ENCODE assay signal across 18 cellular contexts in the genomic region with DNA sequence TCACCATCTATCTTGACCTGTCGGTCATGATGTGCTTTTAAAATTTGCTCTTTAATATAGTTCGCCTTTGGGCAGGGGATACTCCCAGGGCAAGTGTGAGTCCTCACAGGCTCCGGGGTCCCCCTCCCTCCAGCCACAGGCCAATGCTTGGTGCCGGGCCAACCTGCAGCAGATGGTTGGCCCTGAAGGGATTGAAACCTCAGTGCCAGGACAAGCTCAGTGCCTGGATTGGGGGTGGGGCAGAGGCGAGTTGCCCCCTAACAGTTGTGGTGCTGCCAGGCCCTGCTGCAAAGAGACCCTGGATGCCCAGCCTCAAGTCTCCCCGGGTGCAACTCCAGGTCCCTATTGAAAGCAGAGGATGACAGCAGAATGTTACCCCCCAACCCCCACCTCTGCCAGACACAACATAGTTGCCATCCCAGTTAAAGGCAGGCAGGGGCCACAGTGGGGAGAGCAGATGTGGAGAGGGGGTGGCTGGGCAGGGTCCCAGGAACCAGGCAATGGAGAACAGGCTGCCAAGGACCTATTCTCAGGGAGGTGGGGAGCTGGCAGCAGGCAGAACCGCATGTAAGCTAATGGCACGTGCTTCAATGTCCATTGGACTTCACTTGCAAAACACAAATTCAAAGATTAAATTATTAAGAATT. TPM values are rescaled to one million over a fixed set of nuclear protein-coding genes. Genes with fewer than 3 reads are reported as not detected.
DNase-seq lines count a peak whose midpoint lies in the region; ATAC-seq and TF ChIP-seq lines count a peak whose summit lies in the region.
"Had no signal": no experiment of that assay in that cellular context is flagged by ENCODE, and none has a peak within 500 bp of the region (broad histone marks: within the 10 kb centered on the region; RNA-seq: fewer than 3 reads in every experiment).

No MANE protein-coding gene starts in this region.

- H3K27ac ChIP-seq in 22Rv1 (peak overlapping the region; percentile 94), cingulate gyrus (ENCODE audit: low read depth, low read length) (peak overlapping the region; percentile 1), uterus (no peak overlapping the region)
- H3K27ac ChIP-seq: gastroesophageal sphincter, SJCRH30 had no signal

- no peaks in the 10 kb centered on the region for H3K36me3 ChIP-seq in mucosa of descending colon (ENCODE audit: low read depth)
- no peaks in the 10 kb centered on the region for H3K36me3 ChIP-seq in uterus
- H3K36me3 ChIP-seq: gastroesophageal sphincter, SJCRH30 had no signal

- no peaks in the 10 kb centered on the region for H3K36me3 Mint-ChIP-seq in T-cell
- H3K36me3 Mint-ChIP-seq: immature natural killer cell had no signal

- intact Hi-C loops in mucosa of descending colon (cut with DNase I, micrococcal nuclease), result no loop called here
- intact Hi-C loops in uterus (cut with DNase I; ENCODE audit: low total_unique reads), result no loop called here

- no peaks in the 10 kb centered on the region for H3K4me1 Mint-ChIP-seq in T-cell
- H3K4me1 Mint-ChIP-seq: immature natural killer cell had no signal

- H3K4me3 ChIP-seq in mucosa of descending colon, result no peak overlapping the region
- no peak overlapping the region for H3K4me3 ChIP-seq in uterus
- H3K4me3 ChIP-seq: gastroesophageal sphincter, SJCRH30 had no signal

- POLR2A ChIA-PET in T-cell (lab: Charles Lee), result interaction anchor here in 1 of 2 donors (0.5 kb wide), 1 partner anchor 88 kb away, joined by 3 read pairs; no protein-coding TSS in a partner anchor

- H3K9me3 ChIP-seq in mucosa of descending colon (no peaks in the 10 kb centered on the region), uterus (no peaks in the 10 kb centered on the region)
- H3K9me3 ChIP-seq: gastroesophageal sphincter, SJCRH30 had no signal

- H3K4me3 Mint-ChIP-seq in T-cell, result no peak overlapping the region
- H3K4me3 Mint-ChIP-seq: activated T-cell treated with anti-CD3 and anti-CD28 coated beads, Interleukin-2, amount 50 U/mL, for 72 hours; HFFc6; immature natural killer cell had no signal

- peaks cover 18% of the 10 kb centered on the region for H3K4me1 ChIP-seq in mucosa of descending colon (ENCODE audit: low read depth)
- no peaks in the 10 kb centered on the region for H3K4me1 ChIP-seq in uterus

- peak; percentile 50 for ATAC-seq in mucosa of descending colon
- ATAC-seq in T-cell (replicated peaks in 1 of 4), result no peak
- ATAC-seq: activated T-cell treated with anti-CD3 and anti-CD28 coated beads, Interleukin-2, amount 50 U/mL, for 72 hours; gastroesophageal sphincter; stimulated activated naive CD8-positive, alpha-beta T cell treated with anti-CD3 and anti-CD28 coated beads, Interleukin-15, Interleukin-2, amounts not matched to agents 100 U/mL and 50 U/mL, for 24 hours had no signal

- DNase-seq in NCI-H1092 treated with DMSO at 0.1 percent for 48 hours (lab: John Stamatoyannopoulos, UW) (peak; percentile 34), mucosa of descending colon (peak; percentile 43 to 69 (median 69)), RPMI8226 (no peak), T-cell (no peak), uterus (no peak)
- DNase-seq in stimulated activated CD4-positive, alpha-beta T cell treated with anti-CD3 and anti-CD28 coated beads, Interleukin-2, amount 100 ng/mL, for 48 hours, result no peak
- DNase-seq: activated CD4-positive, alpha-beta T cell treated with anti-CD3 and anti-CD28 coated beads, Interleukin-2, amount 50 U/mL, for 48 hours; activated T-cell treated with anti-CD3 and anti-CD28 coated beads, Interleukin-2, amount 50 U/mL, for 72 hours; HFFc6; immature natural killer cell; midbrain; NCI-H1105; NCI-H2171; SJCRH30; stimulated activated naive CD8-positive, alpha-beta T cell treated with anti-CD3 and anti-CD28 coated beads, Interleukin-15, Interleukin-2, amounts not matched to agents 100 U/mL and 50 U/mL, for 24 hours had no signal

- CTCF ChIA-PET in T-cell (lab: Charles Lee), result no interaction called here

- TF ChIP-seq POLR2A in uterus (IDR thresholded peaks at IDR 0.05), result no peak

- no peak for TF ChIP-seq CTCF in 22Rv1 (IDR thresholded peaks at IDR 0.05)
- no peak for TF ChIP-seq CTCF in mucosa of descending colon (IDR thresholded peaks at IDR 0.05)
- TF ChIP-seq CTCF in uterus (IDR thresholded peaks at IDR 0.05), result no peak

- no peaks in the 10 kb centered on the region for H3K27me3 ChIP-seq in uterus
- H3K27me3 ChIP-seq: gastroesophageal sphincter, SJCRH30 had no signal

- H3K27me3 Mint-ChIP-seq in T-cell, result peaks cover 6 to 9% of the 10 kb centered on the region in 2 donors

- no peaks in the 10 kb centered on the region for H3K9me3 Mint-ChIP-seq in T-cell
- H3K9me3 Mint-ChIP-seq: HFFc6, immature natural killer cell had no signal

- H3K27ac Mint-ChIP-seq in T-cell, result no peak overlapping the region
- H3K27ac Mint-ChIP-seq: activated T-cell treated with anti-CD3 and anti-CD28 coated beads, Interleukin-2, amount 50 U/mL, for 72 hours; HFFc6; immature natural killer cell had no signal

RNA-seq across cellular contexts. Expression of a gene that starts 9.6 kb away (rescaled TPM):
- total RNA-seq in mucosa of descending colon, result 10 to 100 TPM; 61.7 to 73.2 (median 69.7) TPM
- total RNA-seq in T-cell, result 10 to 100 TPM; 30.3 to 65.1 (median 32.7) TPM
- total RNA-seq in uterus, result 10 to 100 TPM; 33.2 to 55.5 (median 51.8) TPM

Comparison
In these comparisons a context has a peak if more than half of its experiments do, and no peak if none do; other contexts are left out.
1. H3K27ac ChIP-seq: peak in 22Rv1 (single experiment) and cingulate gyrus (single experiment); none in uterus (0 of 2).
2. DNase-seq: peak in NCI-H1092 treated with DMSO at 0.1 percent for 48 hours (single experiment) and mucosa of descending colon (3 of 3); none in RPMI8226 (single experiment), stimulated activated CD4-positive, alpha-beta T cell treated with anti-CD3 and anti-CD28 coated beads, Interleukin-2, amount 100 ng/mL, for 48 hours (0 of 2), T-cell (0 of 34) and uterus (0 of 2).